Comparison of ENCODE assay signal across 1 cellular context in the genomic region with DNA sequence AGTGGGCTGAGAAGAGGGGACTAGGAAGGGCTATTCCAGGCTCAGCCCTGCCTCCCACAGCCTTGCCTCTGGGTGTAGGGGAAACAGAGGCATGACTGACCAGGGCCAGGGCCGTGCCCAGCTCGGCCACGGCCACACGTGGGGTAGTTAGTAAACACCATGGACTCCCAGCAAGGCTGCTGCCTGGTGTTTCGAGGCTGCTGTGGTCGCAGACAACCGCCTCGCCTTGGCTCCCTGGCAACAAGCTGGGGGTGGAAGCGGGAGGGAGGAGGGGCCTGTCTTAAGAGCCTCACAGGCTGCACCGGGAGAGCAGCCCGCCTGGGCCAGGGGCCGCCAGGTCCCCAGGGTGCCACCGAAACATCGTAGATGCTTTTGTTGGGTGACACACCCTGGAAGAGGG.
TF ChIP-seq lines count a peak whose summit lies in the region.

No MANE protein-coding gene starts in this region.

TF ChIP-seq in H1, 55 proteins besides CTCF, POLR2A, EP300 and RAD21:
- TF ChIP-seq TAF1 (IDR thresholded peaks at IDR 0.05; ENCODE audit: low read depth, low read length) = no peak
